In genomic region chr1:30192969-30193630, GRCh38 we compare ENCODE assay signal across 20 cellular contexts.
"Had no signal": no experiment of that assay in that cellular context is flagged by ENCODE, and none has a peak within 500 bp of the region (broad histone marks: within the 10 kb centered on the region; RNA-seq: fewer than 3 reads in every experiment).

No MANE protein-coding gene starts in this region.

- H3K4me1 Mint-ChIP-seq: memory B cell, neural crest cell, WTC11 had no signal

- H3K36me3 Mint-ChIP-seq: activated naive CD4-positive, alpha-beta T cell treated with anti-CD3 and anti-CD28 coated beads, Interleukin-2, amount 10 ng/mL, durations not matched to agents 7 days and 5 days; memory B cell; T-cell; WTC11 had no signal

- H3K9me3 Mint-ChIP-seq: activated T-cell treated with anti-CD3 and anti-CD28 coated beads, Interleukin-2, amount 50 U/mL, for 72 hours; neural crest cell; T-cell; WTC11 had no signal

- H3K4me3 ChIP-seq: esophagus squamous epithelium, gastrocnemius medialis, thoracic aorta, upper lobe of left lung had no signal

- H3K9me3 ChIP-seq: esophagus squamous epithelium, gastrocnemius medialis, thoracic aorta, upper lobe of left lung had no signal

- H3K36me3 ChIP-seq: esophagus squamous epithelium, gastrocnemius medialis, thoracic aorta, upper lobe of left lung had no signal

- DNase-seq: activated CD4-positive, alpha-beta T cell treated with anti-CD3 and anti-CD28 coated beads, Interleukin-2, amount 50 U/mL, for 4 hours; activated effector memory CD4-positive, alpha-beta T cell treated with anti-CD3 and anti-CD28 coated beads, Interleukin-2, amount 50 U/mL, for 16 hours; activated naive CD4-positive, alpha-beta T cell treated with anti-CD3 and anti-CD28 coated beads, Interleukin-2, amount 10 ng/mL, durations not matched to agents 7 days and 5 days; activated T-cell treated with anti-CD3 and anti-CD28 coated beads, Interleukin-2, amount 50 U/mL, for 72 hours; dermis blood vessel endothelial cell; esophagus squamous epithelium; gastrocnemius medialis; hypothalamus; islet precursor cell; left cardiac atrium; retina; stimulated activated CD4-positive, alpha-beta T cell treated with anti-CD3 and anti-CD28 coated beads, Interleukin-4, amount 100 ng/mL, for 1 hour; stimulated activated naive CD4-positive, alpha-beta T cell had no signal

- ATAC-seq: activated T-cell treated with anti-CD3 and anti-CD28 coated beads, Interleukin-2, amount 50 U/mL, for 72 hours; gastrocnemius medialis; left cardiac atrium; SK-N-SH treated with all-trans-retinoic acid at 6 μM for 48 hours; T-cell; WTC11 had no signal

- H3K27ac ChIP-seq: esophagus squamous epithelium, gastrocnemius medialis, thoracic aorta, upper lobe of left lung had no signal

- H3K27ac Mint-ChIP-seq: activated naive CD4-positive, alpha-beta T cell treated with anti-CD3 and anti-CD28 coated beads, Interleukin-2, amount 10 ng/mL, durations not matched to agents 7 days and 5 days; activated T-cell treated with anti-CD3 and anti-CD28 coated beads, Interleukin-2, amount 50 U/mL, for 72 hours; memory B cell; WTC11 had no signal

- H3K27me3 ChIP-seq: gastrocnemius medialis, upper lobe of left lung had no signal

- H3K4me1 ChIP-seq: gastrocnemius medialis had no signal

- H3K4me3 Mint-ChIP-seq: activated naive CD4-positive, alpha-beta T cell treated with anti-CD3 and anti-CD28 coated beads, Interleukin-2, amount 10 ng/mL, durations not matched to agents 7 days and 5 days; activated T-cell treated with anti-CD3 and anti-CD28 coated beads, Interleukin-2, amount 50 U/mL, for 72 hours; memory B cell; neural crest cell; T-cell; WTC11 had no signal
